In the genomic region with DNA sequence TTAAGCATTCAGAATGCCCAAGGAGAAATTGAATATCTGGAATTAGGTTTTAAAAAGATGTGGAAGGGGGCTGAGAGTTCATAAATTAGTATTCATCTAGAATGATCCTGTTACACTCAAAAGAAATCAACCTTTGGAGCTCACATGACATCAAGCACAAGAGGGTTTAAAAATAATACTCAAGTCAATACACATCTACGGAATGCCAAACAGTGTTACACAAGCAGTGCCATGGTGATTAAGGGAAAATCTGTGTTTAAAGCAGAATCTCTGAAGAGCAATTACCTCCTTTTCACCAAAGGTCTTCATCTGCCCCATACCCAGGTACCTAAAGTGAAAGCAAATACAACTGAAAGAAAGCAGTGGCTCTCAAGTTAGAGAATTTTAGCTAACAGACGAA, we compare ENCODE assay signal across 24 cellular contexts.
"Had no signal": no experiment of that assay in that cellular context is flagged by ENCODE, and none has a peak within 500 bp of the region (broad histone marks: within the 10 kb centered on the region; RNA-seq: fewer than 3 reads in every experiment).

No MANE protein-coding gene starts in this region.

- DNase-seq: dermis blood vessel endothelial cell; endodermal cell; erythroblast; foreskin keratinocyte; kidney glomerular epithelial cell; left ventricle myocardium inferior; mesendoderm; naive thymus-derived CD4-positive, alpha-beta T cell; psoas muscle; retina; spleen; stimulated activated CD4-positive, alpha-beta T cell treated with anti-CD3 and anti-CD28 coated beads, Interleukin-15, amount 100 ng/mL, for 24 hours; stimulated activated CD4-positive, alpha-beta T cell treated with anti-CD3 and anti-CD28 coated beads, Interleukin-1b, Interleukin-23, amount 100 ng/mL, for 48 hours; stimulated activated CD4-positive, alpha-beta T cell treated with anti-CD3 and anti-CD28 coated beads, Interleukin-4, amount 100 ng/mL, for 24 hours; stimulated activated naive B cell treated with anti-CD40 and anti-IgM and Interleukin-4, amounts not matched to agents 10 μg/mL and 1 μg/mL and 100 μg/mL, for 72 hours; stimulated activated naive CD8-positive, alpha-beta T cell treated with anti-CD3 and anti-CD28 coated beads, Interleukin-15, amount 100 ng/mL, for 72 hours; testis; upper lobe of right lung had no signal

- H3K4me1 ChIP-seq: foreskin keratinocyte, testis, tibial nerve, vagina had no signal

- H3K27me3 ChIP-seq: foreskin keratinocyte, neutrophil, spleen, testis, tibial nerve, upper lobe of right lung, vagina had no signal

- H3K36me3 ChIP-seq: left ventricle myocardium inferior, neutrophil, spleen, tibial nerve, upper lobe of right lung, vagina had no signal

- FAIRE-seq: colon, endothelial cell of umbilical vein had no signal

- H3K9me3 ChIP-seq: left ventricle myocardium inferior, neutrophil, spleen, testis, tibial nerve, upper lobe of right lung, vagina had no signal

- H3K27ac ChIP-seq: foreskin keratinocyte, left ventricle myocardium inferior, neutrophil, psoas muscle, spleen, testis, tibial nerve, upper lobe of right lung, vagina had no signal

- ATAC-seq: foreskin keratinocyte; naive thymus-derived CD4-positive, alpha-beta T cell; psoas muscle; sciatic nerve; stimulated activated naive B cell treated with anti-CD40 and anti-IgM and Interleukin-4, amounts not matched to agents 10 μg/mL and 1 μg/mL and 100 μg/mL, for 72 hours; stimulated activated naive CD8-positive, alpha-beta T cell treated with anti-CD3 and anti-CD28 coated beads, Interleukin-15, amount 100 ng/mL, for 72 hours; upper lobe of right lung had no signal

- H3K4me3 ChIP-seq: left ventricle myocardium inferior, psoas muscle, spleen, testis, tibial nerve, upper lobe of right lung, vagina had no signal
